1 cellular context compared by ENCODE assay signal in genomic region chr19:7494416-7495098, GRCh38.
TF ChIP-seq lines count a peak whose summit lies in the region.

No MANE protein-coding gene starts in this region.

TF ChIP-seq in HepG2, 621 proteins besides CTCF, POLR2A, EP300 and RAD21 (continued from another document and continues in another):
- TF ChIP-seq ZNF687 (CRISPR knock-in tag; IDR thresholded peaks at IDR 0.05): peak; percentile 91
- TF ChIP-seq RBAK (CRISPR knock-in tag; IDR thresholded peaks at IDR 0.05): no peak
- TF ChIP-seq ZNF121 (CRISPR knock-in tag; IDR thresholded peaks at IDR 0.05): peak; percentile 54; the same call in 1 of the 2 replicates
- TF ChIP-seq ZNF770 (CRISPR knock-in tag; IDR thresholded peaks at IDR 0.05): peak; percentile 24
- 0 out of 2 replicates have a peak, but pooled peaks have one; percentile 34 for TF ChIP-seq POLR2G (IDR thresholded peaks at IDR 0.05; ENCODE audit: low read depth, low read length)
- 0 out of 2 replicates have a peak, but pooled peaks have one; percentile 37 for TF ChIP-seq ZNF646 (CRISPR knock-in tag; IDR thresholded peaks at IDR 0.05)
- no peak for TF ChIP-seq ZBTB7A (CRISPR knock-in tag; IDR thresholded peaks at IDR 0.05)
- 0 out of 2 replicates have a peak, but pooled peaks have one; percentile 45 for TF ChIP-seq THAP7 (CRISPR knock-in tag; IDR thresholded peaks at IDR 0.05)
- TF ChIP-seq SMAD1 (CRISPR knock-in tag; IDR thresholded peaks at IDR 0.05; ENCODE audit: borderline replicate concordance, low read depth): 0 out of 2 replicates have a peak, but pooled peaks have one; percentile 52
- TF ChIP-seq CEBPG (CRISPR knock-in tag; IDR thresholded peaks at IDR 0.05): no peak
- TF ChIP-seq ERF (CRISPR knock-in tag; IDR thresholded peaks at IDR 0.05): peak; percentile 82; the same call in 1 of the 2 replicates
- TF ChIP-seq KDM5B (CRISPR knock-in tag; IDR thresholded peaks at IDR 0.05; ENCODE audit: borderline replicate concordance): peak; percentile 60; the same call in 1 of the 2 replicates
- TF ChIP-seq ZNF329 (CRISPR knock-in tag; IDR thresholded peaks at IDR 0.05; ENCODE audit: low read depth): 0 out of 2 replicates have a peak, but pooled peaks have one; percentile 24
- no peak for TF ChIP-seq ZSCAN30 (CRISPR knock-in tag; IDR thresholded peaks at IDR 0.05)
- TF ChIP-seq ZNF446 (CRISPR knock-in tag; IDR thresholded peaks at IDR 0.05): no peak
- TF ChIP-seq ARID4A (CRISPR knock-in tag; IDR thresholded peaks at IDR 0.05; ENCODE audit: borderline replicate concordance): peak; percentile 41; the same call in 1 of the 2 replicates
- TF ChIP-seq ZSCAN22 (CRISPR knock-in tag; IDR thresholded peaks at IDR 0.05): peak; percentile 81
- TF ChIP-seq ZFP37 (CRISPR knock-in tag; IDR thresholded peaks at IDR 0.05; ENCODE audit: borderline replicate concordance): no peak
- peak; percentile 76 for TF ChIP-seq SALL1 (CRISPR knock-in tag; IDR thresholded peaks at IDR 0.05)
- no peak for TF ChIP-seq FLYWCH1 (CRISPR knock-in tag; IDR thresholded peaks at IDR 0.05)
- TF ChIP-seq TGIF2 (CRISPR knock-in tag; IDR thresholded peaks at IDR 0.05): 0 out of 2 replicates have a peak, but pooled peaks have one; percentile 33
- peak; percentile 18 for TF ChIP-seq JARID2 (CRISPR knock-in tag; IDR thresholded peaks at IDR 0.05; ENCODE audit: insufficient replicate concordance)
- 0 out of 2 replicates have a peak, but pooled peaks have one; percentile 16 for TF ChIP-seq HES4 (CRISPR knock-in tag; IDR thresholded peaks at IDR 0.05; ENCODE audit: borderline replicate concordance)
- TF ChIP-seq ZNF891 (CRISPR knock-in tag; IDR thresholded peaks at IDR 0.05): 0 out of 2 replicates have a peak, but pooled peaks have one; percentile 42
- peak; percentile 89 for TF ChIP-seq TFAP4 (IDR thresholded peaks at IDR 0.05; ENCODE audit: borderline replicate concordance, low read depth)
- TF ChIP-seq ZNF547 (CRISPR knock-in tag; IDR thresholded peaks at IDR 0.05): no peak
- TF ChIP-seq ZNF430 (CRISPR knock-in tag; IDR thresholded peaks at IDR 0.05): peak; percentile 61; the same call in 1 of the 2 replicates
- TF ChIP-seq GABPB1 (CRISPR knock-in tag; IDR thresholded peaks at IDR 0.05): peak; percentile 32; the same call in 1 of the 2 replicates
- TF ChIP-seq THYN1 (CRISPR knock-in tag; IDR thresholded peaks at IDR 0.05; ENCODE audit: borderline replicate concordance, low read depth): no peak
- TF ChIP-seq ZNF414 (CRISPR knock-in tag; IDR thresholded peaks at IDR 0.05): 0 out of 2 replicates have a peak, but pooled peaks have one; percentile 20
- TF ChIP-seq ZNF704 (CRISPR knock-in tag; IDR thresholded peaks at IDR 0.05; ENCODE audit: borderline replicate concordance): no peak
- TF ChIP-seq HOXA5 (CRISPR knock-in tag; IDR thresholded peaks at IDR 0.05): no peak
- no peak for TF ChIP-seq HIC2 (CRISPR knock-in tag; IDR thresholded peaks at IDR 0.05; ENCODE audit: low read depth)
- TF ChIP-seq ZNF160 (CRISPR knock-in tag; IDR thresholded peaks at IDR 0.05): no peak
